In the genomic region with DNA sequence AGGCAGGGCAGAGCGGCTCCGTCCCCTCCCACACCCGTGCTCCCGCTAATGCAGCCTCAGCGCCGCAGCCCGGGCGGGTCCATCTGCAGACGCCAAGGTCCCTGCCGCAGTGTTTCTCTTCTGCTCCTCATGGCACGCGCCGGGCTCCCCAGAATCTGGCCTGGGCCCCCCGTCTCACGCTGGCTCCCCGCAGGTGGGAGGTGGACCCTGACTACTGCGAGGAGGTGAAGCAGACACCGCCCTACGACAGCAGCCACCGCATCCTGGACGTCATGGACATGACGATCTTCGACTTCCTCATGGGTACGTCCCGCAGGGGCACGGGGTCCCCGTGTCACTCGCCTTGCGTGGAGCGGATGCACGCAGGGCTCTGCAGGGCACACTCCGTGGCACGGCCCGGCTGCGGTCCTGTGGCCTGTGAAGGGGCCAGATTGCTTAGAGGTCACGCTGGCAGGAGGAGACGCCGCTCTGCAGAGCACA, we compare ENCODE assay signal across 26 cellular contexts. TPM values are rescaled to one million over a fixed set of nuclear protein-coding genes. Genes with fewer than 3 reads are reported as not detected.
"Had no signal": no experiment of that assay in that cellular context is flagged by ENCODE, and none has a peak within 500 bp of the region (broad histone marks: within the 10 kb centered on the region; RNA-seq: fewer than 3 reads in every experiment).

No MANE protein-coding gene starts in this region.

- H3K9me3 ChIP-seq: neutrophil had no signal

- H3K27ac ChIP-seq: breast epithelium, esophagus squamous epithelium, hepatocyte, neutrophil, parathyroid adenoma, tibial nerve, VCaP had no signal

- H3K27ac Mint-ChIP-seq: activated naive CD4-positive, alpha-beta T cell treated with anti-CD3 and anti-CD28 coated beads, Interleukin-2, amount 50 U/mL, for 24 hours; memory B cell; naive B cell had no signal

- H3K9me3 Mint-ChIP-seq: activated naive CD4-positive, alpha-beta T cell treated with anti-CD3 and anti-CD28 coated beads, Interleukin-2, amount 50 U/mL, for 24 hours; memory B cell had no signal

- H3K27me3 ChIP-seq: breast epithelium, esophagus squamous epithelium, hepatocyte, neutrophil, tibial nerve had no signal

- ATAC-seq: left lobe of liver; stimulated activated naive CD8-positive, alpha-beta T cell treated with anti-CD3 and anti-CD28 coated beads, Interleukin-15, Interleukin-2, amounts not matched to agents 100 U/mL and 50 U/mL, for 24 hours had no signal

- H3K4me3 ChIP-seq: breast epithelium, esophagus squamous epithelium, hepatocyte, tibial nerve had no signal

- H3K4me1 ChIP-seq: breast epithelium, esophagus squamous epithelium, parathyroid adenoma, tibial nerve had no signal

- H3K27me3 Mint-ChIP-seq: activated naive CD4-positive, alpha-beta T cell treated with anti-CD3 and anti-CD28 coated beads, Interleukin-2, amount 50 U/mL, for 24 hours; naive B cell had no signal

- H3K4me1 Mint-ChIP-seq: activated naive CD4-positive, alpha-beta T cell treated with anti-CD3 and anti-CD28 coated beads, Interleukin-2, amount 50 U/mL, for 24 hours had no signal

- H3K4me3 Mint-ChIP-seq: activated naive CD4-positive, alpha-beta T cell treated with anti-CD3 and anti-CD28 coated beads, Interleukin-2, amount 50 U/mL, for 24 hours; memory B cell; naive B cell had no signal

- H3K36me3 Mint-ChIP-seq: activated naive CD4-positive, alpha-beta T cell treated with anti-CD3 and anti-CD28 coated beads, Interleukin-2, amount 50 U/mL, for 24 hours; memory B cell; naive B cell had no signal

- H3K36me3 ChIP-seq: neutrophil had no signal

- DNase-seq: activated CD4-positive, alpha-beta T cell treated with anti-CD3 and anti-CD28 coated beads for 1 hour; activated CD4-positive, alpha-beta T cell treated with anti-CD3 and anti-CD28 coated beads, Interleukin-2, amount 50 U/mL, for 4 hours; activated gamma-delta T cell; cerebellar nuclear complex; effector CD8-positive, alpha-beta T cell; esophagus squamous epithelium; naive B cell; stimulated activated naive CD8-positive, alpha-beta T cell treated with anti-CD3 and anti-CD28 coated beads, Interleukin-15, Interleukin-2, amounts not matched to agents 100 U/mL and 50 U/mL, for 24 hours; substantia nigra; T-helper 2 cell had no signal

RNA-seq across cellular contexts. Expression of a gene that starts 33.5 kb away (rescaled TPM):
- total RNA-seq: activated CD8-positive, alpha-beta memory T cell treated with anti-CD3 and anti-CD28 coated beads for 36 hours; astrocyte; breast epithelium; endothelial cell of umbilical vein; esophagus squamous epithelium; hepatocyte; left lobe of liver; mononuclear cell; renal cortical epithelial cell; skeletal muscle tissue; tibial nerve had no signal
- polyA plus RNA-seq: adipose tissue, endothelial cell of umbilical vein, hepatocyte had no signal
